23 cellular contexts compared by ENCODE assay signal in genomic region chr10:20091698-20092097, GRCh38.
"Had no signal": no experiment of that assay in that cellular context is flagged by ENCODE, and none has a peak within 500 bp of the region (broad histone marks: within the 10 kb centered on the region; RNA-seq: fewer than 3 reads in every experiment).

No MANE protein-coding gene starts in this region.

- H3K4me3 ChIP-seq: MG63 had no signal

- FAIRE-seq: bronchial epithelial cell had no signal

- H3K36me3 ChIP-seq: MG63, Peyer's patch had no signal

- H3K27me3 ChIP-seq: MG63, Peyer's patch had no signal

- H3K4me1 ChIP-seq: Peyer's patch had no signal

- H3K4me3 Mint-ChIP-seq: activated CD8-positive, alpha-beta T cell treated with anti-CD3 and anti-CD28 coated beads, Interleukin-2, amount 10 ng/mL, durations not matched to agents 7 days and 5 days; activated naive CD4-positive, alpha-beta T cell treated with anti-CD3 and anti-CD28 coated beads, Interleukin-2, amount 50 U/mL, for 24 hours; T-helper 1 cell treated with Interleukin-12 subunit alpha and Interleukin-12 subunit beta and Interleukin-4 antibody, amounts not matched to agents 30 μg/mL and 1 μg/mL, for 36 hours had no signal

- H3K27me3 Mint-ChIP-seq: activated naive CD4-positive, alpha-beta T cell treated with anti-CD3 and anti-CD28 coated beads, Interleukin-2, amount 50 U/mL, for 24 hours had no signal

- H3K36me3 Mint-ChIP-seq: activated naive CD4-positive, alpha-beta T cell treated with anti-CD3 and anti-CD28 coated beads, Interleukin-2, amount 50 U/mL, for 24 hours had no signal

- DNase-seq: activated CD4-positive, alpha-beta T cell treated with anti-CD3 and anti-CD28 coated beads for 4 hours; activated CD8-positive, alpha-beta memory T cell treated with anti-CD3 and anti-CD28 coated beads, Interleukin-2, amount 50 U/mL, for 48 hours; activated CD8-positive, alpha-beta T cell treated with anti-CD3 and anti-CD28 coated beads, Interleukin-2, amount 10 ng/mL, durations not matched to agents 7 days and 5 days; activated naive CD4-positive, alpha-beta T cell; activated T-cell treated with anti-CD3 and anti-CD28 coated beads, Interleukin-2, amount 50 U/mL, for 1 hour; aorta; central memory CD4-positive, alpha-beta T cell; MG63; MV-4-11; NCI-H1092 treated with DMSO at 0.1 percent for 48 hours; NCI-H1417 treated with DMSO at 0.1 percent for 48 hours; NCI-H1694; NCI-H2029 treated with DMSO at 0.1 percent for 48 hours; NCI-H345; NCI-H510A; NCI-H82; OCI-M1; SHP77 treated with DMSO at 0.1 percent for 48 hours had no signal

- H3K9me3 ChIP-seq: MG63, Peyer's patch had no signal

- H3K4me1 Mint-ChIP-seq: activated naive CD4-positive, alpha-beta T cell treated with anti-CD3 and anti-CD28 coated beads, Interleukin-2, amount 50 U/mL, for 24 hours had no signal

- ATAC-seq: activated CD4-positive, CD25-positive, alpha-beta regulatory T cell treated with anti-CD3 and anti-CD28 coated beads, Interleukin-2, amount 50 U/mL, for 24 hours; activated CD8-positive, alpha-beta T cell treated with anti-CD3 and anti-CD28 coated beads, Interleukin-2, amount 10 ng/mL, durations not matched to agents 7 days and 5 days had no signal

- H3K27ac Mint-ChIP-seq: activated CD8-positive, alpha-beta T cell treated with anti-CD3 and anti-CD28 coated beads, Interleukin-2, amount 10 ng/mL, durations not matched to agents 7 days and 5 days; activated naive CD4-positive, alpha-beta T cell treated with anti-CD3 and anti-CD28 coated beads, Interleukin-2, amount 50 U/mL, for 24 hours; T-helper 1 cell treated with Interleukin-12 subunit alpha and Interleukin-12 subunit beta and Interleukin-4 antibody, amounts not matched to agents 30 μg/mL and 1 μg/mL, for 36 hours had no signal
